21 cellular contexts compared by ENCODE assay signal in genomic region chr4:187475901-187476300, GRCh38.
"Had no signal": no experiment of that assay in that cellular context is flagged by ENCODE, and none has a peak within 500 bp of the region (broad histone marks: within the 10 kb centered on the region; RNA-seq: fewer than 3 reads in every experiment).

No MANE protein-coding gene starts in this region.

- DNase-seq: Kasumi-1, MM.1S, NCI-H1092 treated with DMSO at 0.1 percent for 48 hours, NCI-H1436, NCI-H187, NCI-H2029, NCI-H2081 treated with DMSO at 0.1 percent for 48 hours, NCI-H2171, NCI-H226, NCI-H446, NCI-H510A, NCI-H524 treated with DMSO at 0.1 percent for 48 hours, NCI-H69, NCI-H774, SHP77, SK-N-SH had no signal

- H3K27me3 Mint-ChIP-seq: IgD-negative memory B cell had no signal

- H3K4me1 Mint-ChIP-seq: IgD-negative memory B cell had no signal

- H3K27ac ChIP-seq: KMS-11, RWPE1 had no signal

- H3K4me3 Mint-ChIP-seq: IgD-negative memory B cell had no signal

- ATAC-seq: HepG2, K562 had no signal

- H3K4me3 ChIP-seq: K562 had no signal

- H3K9me3 ChIP-seq: SK-N-SH had no signal

- H3K36me3 Mint-ChIP-seq: IgD-negative memory B cell had no signal
